1 cellular context compared by ENCODE assay signal in genomic region chr9:131923766-131924165, GRCh38.
TF ChIP-seq lines count a peak whose summit lies in the region.

No MANE protein-coding gene starts in this region.

TF ChIP-seq in IMR-90, 13 proteins besides CTCF, POLR2A, EP300 and RAD21 (continued from another document):
- TF ChIP-seq USF2 (IDR thresholded peaks at IDR 0.05; ENCODE audit: low read depth, low read length): no peak
- TF ChIP-seq CEBPB (IDR thresholded peaks at IDR 0.05; ENCODE audit: low read depth, low read length): no peak
- TF ChIP-seq NFE2L2 (IDR thresholded peaks at IDR 0.05; ENCODE audit: low read depth, low read length): no peak
- no peak for TF ChIP-seq MXI1 (IDR thresholded peaks at IDR 0.05; ENCODE audit: borderline replicate concordance, low read depth, low read length)
- TF ChIP-seq SMC3 (IDR thresholded peaks at IDR 0.05; ENCODE audit: low read depth, low read length): no peak
- no peak for TF ChIP-seq ELK1 (IDR thresholded peaks at IDR 0.05; ENCODE audit: borderline replicate concordance, low read depth, low read length)
- no peak for TF ChIP-seq RFX5 (IDR thresholded peaks at IDR 0.05; ENCODE audit: low read depth, low read length)
- TF ChIP-seq FOS (IDR thresholded peaks at IDR 0.05; ENCODE audit: low read depth, low read length): no peak
